ENCODE assay signal across 8 cellular contexts in genomic region chr2:19312949-19313348, GRCh38. TPM values are rescaled to one million over a fixed set of nuclear protein-coding genes. Genes with fewer than 3 reads are reported as not detected.
DNase-seq lines count a peak whose midpoint lies in the region; ATAC-seq and TF ChIP-seq lines count a peak whose summit lies in the region.

No MANE protein-coding gene starts in this region.

- no peaks in the 10 kb centered on the region for H3K27me3 ChIP-seq in CD8-positive, alpha-beta T cell (ENCODE audit: insufficient read depth, low read length)

- no peak overlapping the region for H3K27ac ChIP-seq in CD8-positive, alpha-beta T cell (ENCODE audit: low read depth, low read length)

- no peaks in the 10 kb centered on the region for H3K9me3 ChIP-seq in CD8-positive, alpha-beta T cell (ENCODE audit: low read length)

- no peaks in the 10 kb centered on the region for H3K36me3 Mint-ChIP-seq in CD8-positive, alpha-beta T cell
- H3K36me3 Mint-ChIP-seq in activated T-helper 17 cell treated with anti-CD3 and anti-CD28 coated beads, Interleukin-2, amount 50 U/mL, for 72 hours (ENCODE audit: low read depth) = no peaks in the 10 kb centered on the region

- ATAC-seq in GM19328 (IDR thresholded peaks at IDR 0.05; ENCODE audit: unreplicated experiment) = peak; percentile 79
- ATAC-seq in CD8-positive, alpha-beta T cell = no peak
- no peak for ATAC-seq in activated T-helper 17 cell treated with anti-CD3 and anti-CD28 coated beads, Interleukin-2, amount 50 U/mL, for 72 hours (replicated peaks)

- H3K27me3 Mint-ChIP-seq in CD8-positive, alpha-beta T cell (ENCODE audit: low read depth) = no peaks in the 10 kb centered on the region
- no peaks in the 10 kb centered on the region for H3K27me3 Mint-ChIP-seq in activated T-helper 17 cell treated with anti-CD3 and anti-CD28 coated beads, Interleukin-2, amount 50 U/mL, for 72 hours

- CTCF ChIA-PET in CD8-positive, alpha-beta T cell (lab: Charles Lee) = no interaction called here

- H3K4me3 Mint-ChIP-seq in CD8-positive, alpha-beta T cell = no peak overlapping the region
- H3K4me3 Mint-ChIP-seq in activated T-helper 17 cell treated with anti-CD3 and anti-CD28 coated beads, Interleukin-2, amount 50 U/mL, for 72 hours = no peak overlapping the region

- DNase-seq in AG08395 (ENCODE audit: low spot score) = peak; percentile 60
- DNase-seq in NAMALWA (ENCODE audit: low spot score) = peak; percentile 53
- DNase-seq in fibroblast of villous mesenchyme (ENCODE audit: low read depth) = peak; percentile 33
- no peak for DNase-seq in epidermal melanocyte (ENCODE audit: insufficient read length, low spot score)
- no peak for DNase-seq in posterior vena cava (ENCODE audit: low spot score)
- no peak for DNase-seq in CD8-positive, alpha-beta T cell

- no peaks in the 10 kb centered on the region for H3K4me1 Mint-ChIP-seq in CD8-positive, alpha-beta T cell (ENCODE audit: low read depth)
- H3K4me1 Mint-ChIP-seq in activated T-helper 17 cell treated with anti-CD3 and anti-CD28 coated beads, Interleukin-2, amount 50 U/mL, for 72 hours = no peaks in the 10 kb centered on the region

- H3K4me1 ChIP-seq in CD8-positive, alpha-beta T cell (ENCODE audit: insufficient read depth, low read length) = no peaks in the 10 kb centered on the region

- H3K4me3 ChIP-seq in fibroblast of villous mesenchyme (ENCODE audit: low read depth, low read length) = no peak overlapping the region
- no peak overlapping the region for H3K4me3 ChIP-seq in CD8-positive, alpha-beta T cell (ENCODE audit: low read depth, low read length)

- peaks cover 2% of the 10 kb centered on the region for H3K9me3 Mint-ChIP-seq in CD8-positive, alpha-beta T cell
- no peaks in the 10 kb centered on the region for H3K9me3 Mint-ChIP-seq in activated T-helper 17 cell treated with anti-CD3 and anti-CD28 coated beads, Interleukin-2, amount 50 U/mL, for 72 hours

- TF ChIP-seq CTCF in fibroblast of villous mesenchyme (IDR thresholded peaks at IDR 0.05; ENCODE audit: insufficient read depth, low read depth, low read length) = peak; percentile 65
- TF ChIP-seq CTCF in CD8-positive, alpha-beta T cell (IDR thresholded peaks at IDR 0.05) = no peak

- POLR2A ChIA-PET in CD8-positive, alpha-beta T cell (lab: Charles Lee) = no interaction called here

- H3K27ac Mint-ChIP-seq in CD8-positive, alpha-beta T cell = no peak overlapping the region
- H3K27ac Mint-ChIP-seq in activated T-helper 17 cell treated with anti-CD3 and anti-CD28 coated beads, Interleukin-2, amount 50 U/mL, for 72 hours = no peak overlapping the region

- intact Hi-C loops in posterior vena cava (cut with DNase I) = no loop called here
- intact Hi-C loops in CD8-positive, alpha-beta T cell (cut with DNase I, micrococcal nuclease) = no loop called here

- H3K36me3 ChIP-seq in CD8-positive, alpha-beta T cell (ENCODE audit: insufficient read depth, low read length) = no peaks in the 10 kb centered on the region

RNA-seq across cellular contexts. Expression of gene OSR1, which starts 45.5 kb away (rescaled TPM):
- 2.2 and 4.5 TPM in 2 replicates for total RNA-seq in fibroblast of villous mesenchyme
- 10 to 100 TPM; 74.0 to 78.3 TPM for total RNA-seq in posterior vena cava
- total RNA-seq in CD8-positive, alpha-beta T cell = not detected
- not detected for total RNA-seq in activated T-helper 17 cell treated with anti-CD3 and anti-CD28 coated beads, Interleukin-2, amount 50 U/mL, for 72 hours

Comparison
In these comparisons a context has a peak if more than half of its experiments do, and no peak if none do; other contexts are left out.
1. DNase-seq: peak in AG08395 (single experiment), NAMALWA (single experiment) and fibroblast of villous mesenchyme (single experiment); none in epidermal melanocyte (single experiment), posterior vena cava (single experiment) and CD8-positive, alpha-beta T cell (0 of 7).
2. RNA of gene OSR1, which starts 45.5 kb away (total RNA-seq): 74.0 to 78.3 TPM in posterior vena cava; 2.2 to 4.5 TPM in fibroblast of villous mesenchyme, not detected in CD8-positive, alpha-beta T cell and not detected in activated T-helper 17 cell treated with anti-CD3 and anti-CD28 coated beads, Interleukin-2, amount 50 U/mL, for 72 hours; every median in the first group is over 10 times any median in the second.